ENCODE assay signal across 1 cellular context in the genomic region with DNA sequence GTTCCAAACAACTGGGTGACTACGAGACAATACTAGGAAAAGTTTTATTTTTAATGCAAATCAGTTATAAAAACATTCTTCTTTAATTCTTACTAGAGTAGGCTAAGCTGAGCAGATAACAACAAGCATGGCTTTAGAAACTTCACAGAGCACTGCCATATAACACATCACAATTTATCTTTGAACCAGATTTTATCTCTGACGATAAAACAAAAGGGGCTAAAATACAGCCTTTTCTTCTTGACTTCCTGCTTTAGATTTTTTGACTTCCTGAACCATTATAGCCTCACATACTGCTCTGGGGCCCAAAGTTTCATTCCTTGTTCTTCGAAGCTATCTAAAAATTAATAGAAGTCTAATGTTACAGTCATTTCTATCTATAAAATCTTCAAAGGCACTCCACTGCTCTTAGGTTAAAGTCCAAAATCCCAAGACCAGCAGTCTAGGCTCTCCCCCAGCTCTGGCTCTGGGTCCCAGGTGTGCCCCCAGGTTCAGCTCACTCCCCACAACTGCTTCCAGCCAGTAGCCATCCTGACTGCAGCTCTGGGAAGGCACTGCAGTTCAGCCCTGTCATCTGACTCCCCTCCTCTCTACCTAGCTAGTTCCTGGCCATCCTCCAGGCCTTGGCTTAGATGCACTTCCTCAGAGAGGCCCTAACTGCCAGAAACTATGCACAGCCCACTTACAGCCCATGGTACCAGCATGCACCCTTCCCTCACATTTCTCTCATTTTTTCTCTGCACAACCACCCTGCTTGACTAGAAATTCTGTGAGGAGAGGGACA.
TF ChIP-seq lines count a peak whose summit lies in the region.

No MANE protein-coding gene starts in this region.

TF ChIP-seq in H1, 55 proteins besides CTCF, POLR2A, EP300 and RAD21 (continued from another document):
- TF ChIP-seq SIN3A (conservative IDR thresholded peaks at IDR 0.05 in 1 of 2, IDR thresholded peaks at IDR 0.05 in 1 of 2; ENCODE audit: low read depth in 1 of 2, low read length in 2 of 2) (no peak), GABPA (IDR thresholded peaks at IDR 0.05; ENCODE audit: borderline replicate concordance, insufficient read depth, low read length) (no peak), TAF7 (optimal IDR thresholded peaks at IDR 0.05; ENCODE audit: borderline replicate concordance, low read depth, low read length) (no peak)
